Comparison of ENCODE assay signal across 1 cellular context in the genomic region with DNA sequence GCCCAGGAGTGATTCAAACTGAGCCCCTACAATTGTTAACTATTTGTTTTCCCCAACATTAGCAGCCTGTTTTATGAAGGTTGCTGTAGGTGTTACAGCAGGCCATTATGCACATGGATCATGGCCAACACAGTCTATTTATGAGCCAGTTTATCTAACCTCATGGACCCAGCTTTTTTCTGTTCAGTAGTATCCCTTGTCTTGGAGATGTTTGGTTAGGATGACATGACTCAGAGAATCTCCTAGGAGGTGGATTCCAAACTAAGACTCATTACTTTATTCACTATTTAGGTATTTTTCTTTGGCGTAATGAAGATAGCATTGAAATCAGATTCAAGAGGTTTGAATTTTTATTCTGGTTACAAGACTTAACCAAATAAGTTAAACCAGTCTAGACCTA.
TF ChIP-seq lines count a peak whose summit lies in the region.

No MANE protein-coding gene starts in this region.

TF ChIP-seq in GM12878, 131 proteins besides CTCF, POLR2A, EP300 and RAD21:
- TF ChIP-seq, protein P1, sequence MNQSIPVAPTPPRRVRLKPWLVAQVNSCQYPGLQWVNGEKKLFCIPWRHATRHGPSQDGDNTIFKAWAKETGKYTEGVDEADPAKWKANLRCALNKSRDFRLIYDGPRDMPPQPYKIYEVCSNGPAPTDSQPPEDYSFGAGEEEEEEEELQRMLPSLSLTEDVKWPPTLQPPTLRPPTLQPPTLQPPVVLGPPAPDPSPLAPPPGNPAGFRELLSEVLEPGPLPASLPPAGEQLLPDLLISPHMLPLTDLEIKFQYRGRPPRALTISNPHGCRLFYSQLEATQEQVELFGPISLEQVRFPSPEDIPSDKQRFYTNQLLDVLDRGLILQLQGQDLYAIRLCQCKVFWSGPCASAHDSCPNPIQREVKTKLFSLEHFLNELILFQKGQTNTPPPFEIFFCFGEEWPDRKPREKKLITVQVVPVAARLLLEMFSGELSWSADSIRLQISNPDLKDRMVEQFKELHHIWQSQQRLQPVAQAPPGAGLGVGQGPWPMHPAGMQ (IDR thresholded peaks at IDR 0.05; ENCODE audit: borderline replicate concordance) = no peak
- no peak for TF ChIP-seq POU2F2 (IDR thresholded peaks at IDR 0.05; ENCODE audit: borderline replicate concordance, low read depth, low read length)
- TF ChIP-seq CREB1 (IDR thresholded peaks at IDR 0.05; ENCODE audit: low read depth) = no peak
- TF ChIP-seq MXI1 (IDR thresholded peaks at IDR 0.05; ENCODE audit: low read depth, low read length) = no peak
- no peak for TF ChIP-seq JUNB (IDR thresholded peaks at IDR 0.05)
- TF ChIP-seq SP1 (IDR thresholded peaks at IDR 0.05; ENCODE audit: low read depth, low read length) = no peak
- TF ChIP-seq, protein P2, sequence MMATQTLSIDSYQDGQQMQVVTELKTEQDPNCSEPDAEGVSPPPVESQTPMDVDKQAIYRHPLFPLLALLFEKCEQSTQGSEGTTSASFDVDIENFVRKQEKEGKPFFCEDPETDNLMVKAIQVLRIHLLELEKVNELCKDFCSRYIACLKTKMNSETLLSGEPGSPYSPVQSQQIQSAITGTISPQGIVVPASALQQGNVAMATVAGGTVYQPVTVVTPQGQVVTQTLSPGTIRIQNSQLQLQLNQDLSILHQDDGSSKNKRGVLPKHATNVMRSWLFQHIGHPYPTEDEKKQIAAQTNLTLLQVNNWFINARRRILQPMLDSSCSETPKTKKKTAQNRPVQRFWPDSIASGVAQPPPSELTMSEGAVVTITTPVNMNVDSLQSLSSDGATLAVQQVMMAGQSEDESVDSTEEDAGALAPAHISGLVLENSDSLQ (IDR thresholded peaks at IDR 0.05) = no peak
- no peak for TF ChIP-seq EGR1 (IDR thresholded peaks at IDR 0.05; ENCODE audit: borderline replicate concordance in 1 of 2, low read depth in 2 of 2, low read length in 2 of 2)
